In the genomic region with DNA sequence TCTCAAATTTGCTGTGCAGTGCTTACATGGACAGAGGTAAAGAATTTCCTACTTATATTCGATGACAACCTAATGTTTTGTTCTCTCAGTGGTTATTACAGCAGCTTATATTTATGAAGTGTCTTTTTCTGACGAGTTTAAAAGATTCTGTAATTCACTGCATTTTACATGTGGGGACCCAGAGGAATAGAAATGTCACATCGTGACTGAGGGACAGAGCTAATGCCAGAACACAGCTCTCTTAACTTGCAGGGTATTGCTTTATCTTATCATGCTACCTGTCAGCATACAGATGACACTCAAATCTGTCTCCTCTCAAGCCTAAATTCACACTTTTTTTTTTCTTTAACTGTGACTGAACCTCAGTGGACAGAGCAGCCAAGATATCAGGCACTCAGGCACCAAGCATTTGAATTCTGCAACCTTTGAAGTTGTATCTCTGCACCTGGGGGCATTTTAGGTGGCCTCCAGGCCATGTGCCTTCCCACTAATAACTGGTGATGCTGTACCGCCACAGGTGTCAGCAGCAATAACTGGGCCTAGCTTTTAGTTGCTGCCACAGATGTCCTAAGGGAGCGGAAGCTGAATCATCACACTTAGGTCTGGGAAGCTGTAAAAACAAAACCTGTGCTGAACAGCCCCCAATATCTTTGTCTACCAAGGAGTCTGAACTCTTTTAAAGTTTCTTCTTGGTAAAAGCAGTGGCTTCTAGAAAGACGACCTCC, we compare ENCODE assay signal across 15 cellular contexts.
"Had no signal": no experiment of that assay in that cellular context is flagged by ENCODE, and none has a peak within 500 bp of the region (broad histone marks: within the 10 kb centered on the region; RNA-seq: fewer than 3 reads in every experiment).

No MANE protein-coding gene starts in this region.

- H3K4me3 ChIP-seq: colonic mucosa, sigmoid colon, thoracic aorta, vagina had no signal

- ATAC-seq: left lobe of liver; stimulated activated naive CD8-positive, alpha-beta T cell treated with anti-CD3 and anti-CD28 coated beads, Interleukin-15, Interleukin-2, amounts not matched to agents 100 U/mL and 50 U/mL, for 24 hours had no signal

- H3K27ac Mint-ChIP-seq: activated naive CD4-positive, alpha-beta T cell treated with anti-CD3 and anti-CD28 coated beads, Interleukin-2, amount 10 ng/mL, durations not matched to agents 7 days and 5 days; activated T-helper 2 cell treated with anti-CD3 and anti-CD28 coated beads, Interferon-gamma antibody, Interleukin-2, Interleukin-4, amounts not matched to agents 10 μg/mL and 5 μg/mL and 100 μg/mL, durations not matched to agents 14 hours and 24 hours and 36 hours; nephron progenitor cell had no signal

- H3K9me3 Mint-ChIP-seq: activated naive CD4-positive, alpha-beta T cell treated with anti-CD3 and anti-CD28 coated beads, Interleukin-2, amount 10 ng/mL, durations not matched to agents 7 days and 5 days; activated T-helper 2 cell treated with anti-CD3 and anti-CD28 coated beads, Interferon-gamma antibody, Interleukin-2, Interleukin-4, amounts not matched to agents 10 μg/mL and 5 μg/mL and 100 μg/mL, durations not matched to agents 14 hours and 24 hours and 36 hours had no signal

- H3K36me3 Mint-ChIP-seq: activated naive CD4-positive, alpha-beta T cell treated with anti-CD3 and anti-CD28 coated beads, Interleukin-2, amount 10 ng/mL, durations not matched to agents 7 days and 5 days had no signal

- H3K27me3 ChIP-seq: colonic mucosa, sigmoid colon, vagina had no signal

- H3K4me1 ChIP-seq: colonic mucosa, sigmoid colon, vagina had no signal

- H3K36me3 ChIP-seq: colonic mucosa, sigmoid colon, thoracic aorta, vagina had no signal

- H3K4me3 Mint-ChIP-seq: activated naive CD4-positive, alpha-beta T cell treated with anti-CD3 and anti-CD28 coated beads, Interleukin-2, amount 10 ng/mL, durations not matched to agents 7 days and 5 days; nephron progenitor cell had no signal

- DNase-seq: activated naive CD4-positive, alpha-beta T cell treated with anti-CD3 and anti-CD28 coated beads, Interleukin-2, amount 10 ng/mL, durations not matched to agents 7 days and 5 days; caudate nucleus; colonic mucosa; effector CD4-positive, alpha-beta T cell; nephron progenitor cell; sigmoid colon; stimulated activated CD4-positive, alpha-beta T cell treated with anti-CD3 and anti-CD28 coated beads, Interleukin-4, amount 100 ng/mL, for 1 hour; stimulated activated CD8-positive, alpha-beta memory T cell treated with anti-CD3 and anti-CD28 coated beads, Interleukin-4, amount 100 ng/mL, for 48 hours; stimulated activated naive CD8-positive, alpha-beta T cell treated with anti-CD3 and anti-CD28 coated beads, Interleukin-15, Interleukin-2, amounts not matched to agents 100 U/mL and 50 U/mL, for 24 hours; T-helper 2 cell had no signal

- H3K4me1 Mint-ChIP-seq: activated naive CD4-positive, alpha-beta T cell treated with anti-CD3 and anti-CD28 coated beads, Interleukin-2, amount 10 ng/mL, durations not matched to agents 7 days and 5 days had no signal

- H3K27ac ChIP-seq: colonic mucosa, epithelial cell of prostate, sigmoid colon, thoracic aorta, vagina had no signal

- H3K9me3 ChIP-seq: colonic mucosa, sigmoid colon, thoracic aorta, vagina had no signal
